Comparison of ENCODE assay signal across 8 cellular contexts in the genomic region with DNA sequence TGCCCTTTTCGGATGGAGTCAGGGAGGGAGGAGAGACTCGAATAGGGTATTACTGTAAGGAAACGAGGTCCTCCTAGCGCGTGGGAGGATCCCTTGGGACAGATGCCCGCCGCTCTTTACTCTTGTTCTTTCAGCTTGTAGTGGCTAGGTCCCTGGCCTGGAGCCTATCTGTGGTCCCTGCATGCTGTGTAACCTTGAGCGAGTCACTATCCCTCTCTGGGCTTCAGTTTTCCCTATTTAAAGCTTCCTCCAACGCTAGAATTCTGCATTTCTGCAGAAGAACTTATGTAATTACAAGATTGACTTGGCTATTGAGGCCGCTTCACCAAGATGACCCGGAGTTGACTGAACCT. TPM values are rescaled to one million over a fixed set of nuclear protein-coding genes. Genes with fewer than 3 reads are reported as not detected.
DNase-seq lines count a peak whose midpoint lies in the region; ATAC-seq and TF ChIP-seq lines count a peak whose summit lies in the region.

No MANE protein-coding gene starts in this region.

- no peaks in the 10 kb centered on the region for H3K36me3 ChIP-seq in body of pancreas (replicated peaks in 1 of 2; ENCODE audit: insufficient read depth in 1 of 2, low read depth in 2 of 2)

- ATAC-seq in HG03159 (IDR thresholded peaks at IDR 0.05; ENCODE audit: unreplicated experiment) (peak; percentile 0), body of pancreas (peak; percentile 0)

- 4% methylated on average over 11 of the region's 11 CpGs for WGBS in body of pancreas, 2 donors

- H3K27ac ChIP-seq in body of pancreas = peak overlapping the region; percentile 75 to 94 (median 80)

- peaks cover under 1% of the 10 kb centered on the region for H3K36me3 Mint-ChIP-seq in mesothelial cell of epicardium

- peaks cover 19% of the 10 kb centered on the region for H3K4me1 ChIP-seq in body of pancreas

- H3K9me3 ChIP-seq in body of pancreas = no peaks in the 10 kb centered on the region

- intact Hi-C loops in body of pancreas (cut with DNase I) = no loop called here

- peak overlapping the region; percentile 95 for H3K4me3 Mint-ChIP-seq in mesothelial cell of epicardium

- TF ChIP-seq CTCF in GM12875 (IDR thresholded peaks at IDR 0.05; ENCODE audit: borderline replicate concordance, insufficient read depth, low read depth, low read length) (no peak), body of pancreas (IDR thresholded peaks at IDR 0.05) (no peak), mesothelial cell of epicardium (IDR thresholded peaks at IDR 0.05; ENCODE audit: unreplicated experiment) (no peak)

- no peaks in the 10 kb centered on the region for H3K27me3 Mint-ChIP-seq in mesothelial cell of epicardium (ENCODE audit: low read depth)

- no peaks in the 10 kb centered on the region for H3K9me3 Mint-ChIP-seq in mesothelial cell of epicardium

- TF ChIP-seq POLR2A in body of pancreas (IDR thresholded peaks at IDR 0.05) = no peak

- DNase-seq in body of pancreas (no peak), mesothelial cell of epicardium (ENCODE audit: low spot score in 2 of 2, unreplicated experiment in 2 of 2) (no peak), NCI-H146 treated with DMSO at 0.1 percent for 48 hours (lab: John Stamatoyannopoulos, UW; ENCODE audit: unreplicated experiment) (no peak), GM19238 (ENCODE audit: insufficient read length, low spot score) (no peak), inferior parietal cortex (ENCODE audit: extremely low spot score) (no peak), NCI-H1092 (lab: John Stamatoyannopoulos, UW) (no peak)

- no peaks in the 10 kb centered on the region for H3K27me3 ChIP-seq in body of pancreas

- H3K27ac Mint-ChIP-seq in mesothelial cell of epicardium = peak overlapping the region; percentile 98

- H3K4me3 ChIP-seq in GM12875 (ENCODE audit: low read depth, low read length) = peak overlapping the region; percentile 76
- H3K4me3 ChIP-seq in body of pancreas = peak overlapping the region; percentile 37 to 87

- peaks cover 25% of the 10 kb centered on the region for H3K4me1 Mint-ChIP-seq in mesothelial cell of epicardium

RNA-seq across cellular contexts. Expression of a gene that starts 0.7 kb away (rescaled TPM):
- total RNA-seq in body of pancreas (10 to 100 TPM; 14.2 to 25.2 TPM), mesothelial cell of epicardium (34.3 to 39.9 TPM (median 36.5 TPM) in 3 replicates)

RNA-seq across cellular contexts. Expression of a gene that starts 0.9 kb away (rescaled TPM):
- total RNA-seq in body of pancreas = 1 to 10 TPM in 1 of 2 donors, under 1 TPM in 1; 0.66 to 9.1 TPM
- total RNA-seq in mesothelial cell of epicardium = 8.9 to 12.8 TPM (median 9.3 TPM) in 3 replicates
